28 cellular contexts compared by ENCODE assay signal in the genomic region with DNA sequence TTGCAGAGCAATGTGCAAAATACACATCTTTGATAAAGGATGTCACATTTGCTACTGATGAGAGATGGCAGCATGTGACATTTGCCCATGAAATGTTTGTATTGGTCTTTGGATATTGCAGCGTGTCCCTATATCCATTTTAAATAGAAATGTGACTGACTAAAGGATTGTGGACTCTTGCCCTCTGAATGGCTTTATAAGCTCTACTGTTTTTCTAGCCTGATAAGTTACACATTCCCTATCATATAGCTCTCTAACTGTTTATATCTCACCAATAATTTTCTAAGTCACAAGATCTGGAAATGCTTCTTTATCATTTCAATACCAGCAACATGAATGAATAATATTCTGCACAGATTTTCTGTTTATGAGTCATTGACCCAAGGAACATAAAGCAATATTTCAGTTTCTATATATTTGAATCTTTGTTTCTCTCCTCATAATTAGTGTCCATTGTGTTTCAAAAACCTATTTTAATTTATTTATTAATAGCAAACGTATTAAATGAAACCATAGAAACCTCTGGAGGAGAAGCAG.
"Had no signal": no experiment of that assay in that cellular context is flagged by ENCODE, and none has a peak within 500 bp of the region (broad histone marks: within the 10 kb centered on the region; RNA-seq: fewer than 3 reads in every experiment).

No MANE protein-coding gene starts in this region.

- H2AFZ ChIP-seq: neural progenitor cell had no signal

- H3K27ac ChIP-seq: adrenal gland, body of pancreas, cardiac muscle cell, coronary artery, dorsolateral prefrontal cortex, neural progenitor cell, testis had no signal

- H3K4me3 Mint-ChIP-seq: activated CD4-positive, alpha-beta T cell treated with anti-CD3 and anti-CD28 coated beads for 36 hours; activated naive CD4-positive, alpha-beta T cell treated with anti-CD3 and anti-CD28 coated beads for 36 hours; activated naive CD8-positive, alpha-beta T cell treated with anti-CD3 and anti-CD28 coated beads for 36 hours; memory B cell; natural killer cell; neural progenitor cell; T-helper 2 cell treated with Interferon-gamma antibody and Interleukin-4, amounts not matched to agents 5 μg/mL and 100 μg/mL, for 36 hours had no signal

- H3K4me2 ChIP-seq: neural progenitor cell had no signal

- H3K9me3 Mint-ChIP-seq: activated naive CD4-positive, alpha-beta T cell treated with anti-CD3 and anti-CD28 coated beads for 36 hours; activated naive CD8-positive, alpha-beta T cell treated with anti-CD3 and anti-CD28 coated beads for 36 hours; memory B cell; neural progenitor cell; T-helper 2 cell treated with Interferon-gamma antibody and Interleukin-4, amounts not matched to agents 5 μg/mL and 100 μg/mL, for 36 hours had no signal

- H3K27ac Mint-ChIP-seq: activated CD4-positive, alpha-beta T cell treated with anti-CD3 and anti-CD28 coated beads for 36 hours; activated naive CD4-positive, alpha-beta T cell treated with anti-CD3 and anti-CD28 coated beads for 36 hours; activated naive CD8-positive, alpha-beta T cell treated with anti-CD3 and anti-CD28 coated beads for 36 hours; memory B cell; natural killer cell; neural progenitor cell; T-helper 2 cell treated with Interferon-gamma antibody and Interleukin-4, amounts not matched to agents 5 μg/mL and 100 μg/mL, for 36 hours had no signal

- H3K36me3 ChIP-seq: adrenal gland, cardiac muscle cell, neural progenitor cell, uterus had no signal

- ATAC-seq: activated CD4-positive, alpha-beta T cell treated with anti-CD3 and anti-CD28 coated beads for 36 hours; body of pancreas; esophagus mucosa; natural killer cell; right cardiac atrium had no signal

- DNase-seq: activated CD4-positive, alpha-beta T cell treated with anti-CD3 and anti-CD28 coated beads for 36 hours; activated CD4-positive, CD25-positive, alpha-beta regulatory T cell; activated CD8-positive, alpha-beta memory T cell treated with anti-CD3 and anti-CD28 coated beads for 24 hours; activated effector memory CD4-positive, alpha-beta T cell treated with Interleukin-2 at 50 U/mL for 16 hours; activated naive CD4-positive, alpha-beta T cell treated with anti-CD3 and anti-CD28 coated beads for 36 hours; activated naive CD8-positive, alpha-beta T cell treated with anti-CD3 and anti-CD28 coated beads for 36 hours; adrenal gland; aorta; body of pancreas; cerebellar nuclear complex; dorsolateral prefrontal cortex; effector memory CD4-positive, alpha-beta T cell; foreskin melanocyte; kidney; natural killer cell; occipital lobe; right cardiac atrium; stimulated activated CD4-positive, alpha-beta T cell treated with anti-CD3 and anti-CD28 coated beads, Interleukin-2, amount 100 ng/mL, for 48 hours; stimulated activated naive CD4-positive, alpha-beta T cell treated with Interleukin-2 at 50 U/mL for 16 hours; T-helper 1 cell; testis; uterus had no signal

- H3K27me3 ChIP-seq: body of pancreas, cardiac muscle cell, neural progenitor cell, testis, uterus had no signal

- H3K4me3 ChIP-seq: adrenal gland, body of pancreas, cardiac muscle cell, coronary artery, dorsolateral prefrontal cortex, neural progenitor cell, testis, uterus had no signal

- H3K4me1 Mint-ChIP-seq: activated CD4-positive, alpha-beta T cell treated with anti-CD3 and anti-CD28 coated beads for 36 hours; activated naive CD8-positive, alpha-beta T cell treated with anti-CD3 and anti-CD28 coated beads for 36 hours; memory B cell; natural killer cell had no signal

- H3K9me3 ChIP-seq: adrenal gland, body of pancreas, testis, uterus had no signal

- H3K4me1 ChIP-seq: adrenal gland, body of pancreas, neural progenitor cell, testis had no signal

- H3K36me3 Mint-ChIP-seq: activated naive CD8-positive, alpha-beta T cell treated with anti-CD3 and anti-CD28 coated beads for 36 hours; memory B cell; natural killer cell; neural progenitor cell had no signal

- H3K9ac ChIP-seq: neural progenitor cell had no signal
